35 cellular contexts compared by ENCODE assay signal in genomic region chr2:9678554-9678953, GRCh38.
"Had no signal": no experiment of that assay in that cellular context is flagged by ENCODE, and none has a peak within 500 bp of the region (broad histone marks: within the 10 kb centered on the region; RNA-seq: fewer than 3 reads in every experiment).

No MANE protein-coding gene starts in this region.

- H3K4me3 ChIP-seq: adrenal gland, body of pancreas, esophagus squamous epithelium, heart right ventricle, pancreas, prostate gland, skin epidermis, upper lobe of left lung, vagina had no signal

- DNase-seq: activated CD4-positive, alpha-beta memory T cell treated with anti-CD3 and anti-CD28 coated beads for 36 hours; activated CD4-positive, alpha-beta T cell treated with anti-CD3 and anti-CD28 coated beads, Interleukin-2, amount 10 ng/mL, durations not matched to agents 24 days and 14 days; activated CD4-positive, CD25-positive, alpha-beta regulatory T cell treated with anti-CD3 and anti-CD28 coated beads, Interleukin-2, amount 50 U/mL, for 72 hours; activated CD8-positive, alpha-beta memory T cell treated with anti-CD3 and anti-CD28 coated beads, Interleukin-2, amount 50 U/mL, for 4 hours; activated effector memory CD4-positive, alpha-beta T cell treated with anti-CD3 and anti-CD28 coated beads, Interleukin-2, amount 50 U/mL, for 16 hours; activated naive CD4-positive, alpha-beta T cell treated with anti-CD3 and anti-CD28 coated beads for 36 hours; activated naive CD8-positive, alpha-beta T cell treated with anti-CD3 and anti-CD28 coated beads for 36 hours; activated T-cell treated with anti-CD3 and anti-CD28 coated beads, Interleukin-2, amount 50 U/mL, for 1 hour; adrenal gland; aorta; body of pancreas; effector CD8-positive, alpha-beta T cell; esophagus squamous epithelium; foreskin melanocyte; heart right ventricle; left ventricle myocardium superior; naive B cell; nephron progenitor cell; pancreas; retina; stimulated activated CD4-positive, alpha-beta T cell treated with anti-CD3 and anti-CD28 coated beads, Interleukin-4, amount 100 ng/mL, for 24 hours; stimulated activated naive CD8-positive, alpha-beta T cell treated with anti-CD3 and anti-CD28 coated beads, Interleukin-15, amount 100 ng/mL, for 72 hours; substantia nigra; T-helper 9 cell; upper lobe of left lung had no signal

- H3K9me3 ChIP-seq: adrenal gland, body of pancreas, esophagus squamous epithelium, heart right ventricle, neutrophil, pancreas, prostate gland, upper lobe of left lung, vagina had no signal

- H3K27me3 ChIP-seq: adrenal gland, body of pancreas, esophagus squamous epithelium, heart right ventricle, neutrophil, pancreas, upper lobe of left lung, vagina had no signal

- ATAC-seq: body of pancreas; heart right ventricle; left ventricle myocardium superior; pancreas; sciatic nerve; stimulated activated memory B cell treated with anti-CD40 and anti-IgM and Interleukin-4, amounts not matched to agents 10 μg/mL and 1 μg/mL and 100 μg/mL, for 72 hours; stimulated activated naive CD8-positive, alpha-beta T cell treated with anti-CD3 and anti-CD28 coated beads, Interleukin-15, amount 100 ng/mL, for 72 hours had no signal

- H3K36me3 ChIP-seq: adrenal gland, esophagus squamous epithelium, heart right ventricle, neutrophil, pancreas, prostate gland, upper lobe of left lung, vagina had no signal

- H3K27ac ChIP-seq: adrenal gland, body of pancreas, epithelial cell of prostate, esophagus squamous epithelium, heart right ventricle, neutrophil, pancreas, prostate gland, skin epidermis, upper lobe of left lung, vagina had no signal

- FAIRE-seq: colon, endometrium, islet of Langerhans, pancreas had no signal

- H3K4me1 ChIP-seq: adrenal gland, body of pancreas, pancreas, prostate gland had no signal
